Comparison of ENCODE assay signal across 1 cellular context in the genomic region with DNA sequence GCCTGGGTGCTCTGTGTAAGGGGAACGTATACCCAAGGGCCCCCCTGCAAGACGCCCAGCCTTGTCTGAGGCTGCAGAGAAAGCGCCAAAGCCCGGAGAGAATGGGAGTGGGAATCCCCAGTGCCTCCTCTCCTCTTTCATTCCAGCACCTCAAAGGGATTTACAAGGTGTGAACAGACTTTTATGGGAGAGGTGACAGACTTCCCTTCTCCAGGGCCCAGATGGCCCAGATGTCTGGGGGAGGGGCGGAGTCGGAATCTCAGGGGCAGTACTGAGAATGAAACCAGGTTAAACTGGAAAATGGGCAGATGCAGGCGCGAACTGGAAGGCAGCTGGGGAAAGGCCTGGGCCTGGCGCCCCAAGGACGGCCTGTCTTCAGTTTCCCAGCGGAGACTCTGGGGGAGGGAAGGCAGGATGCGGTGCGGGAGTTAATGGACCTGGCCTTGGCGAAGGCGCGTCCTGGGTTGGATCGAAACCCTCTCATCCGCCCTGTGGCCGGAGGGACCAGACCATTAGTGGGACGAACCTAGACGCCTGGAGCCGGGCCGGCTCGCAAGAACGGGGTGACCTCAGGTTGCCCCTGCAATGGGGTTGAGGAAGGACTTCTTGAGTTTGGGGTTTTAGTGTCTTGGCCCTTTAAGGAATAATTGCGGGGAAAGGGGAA.
TF ChIP-seq lines count a peak whose summit lies in the region.

No MANE protein-coding gene starts in this region.

TF ChIP-seq in HEK293, 187 proteins besides CTCF, POLR2A, EP300 and RAD21 (continued from another document):
- no peak for TF ChIP-seq ZNF585B (tag by site-specific recombination; IDR thresholded peaks at IDR 0.05)
- TF ChIP-seq, protein P1, sequence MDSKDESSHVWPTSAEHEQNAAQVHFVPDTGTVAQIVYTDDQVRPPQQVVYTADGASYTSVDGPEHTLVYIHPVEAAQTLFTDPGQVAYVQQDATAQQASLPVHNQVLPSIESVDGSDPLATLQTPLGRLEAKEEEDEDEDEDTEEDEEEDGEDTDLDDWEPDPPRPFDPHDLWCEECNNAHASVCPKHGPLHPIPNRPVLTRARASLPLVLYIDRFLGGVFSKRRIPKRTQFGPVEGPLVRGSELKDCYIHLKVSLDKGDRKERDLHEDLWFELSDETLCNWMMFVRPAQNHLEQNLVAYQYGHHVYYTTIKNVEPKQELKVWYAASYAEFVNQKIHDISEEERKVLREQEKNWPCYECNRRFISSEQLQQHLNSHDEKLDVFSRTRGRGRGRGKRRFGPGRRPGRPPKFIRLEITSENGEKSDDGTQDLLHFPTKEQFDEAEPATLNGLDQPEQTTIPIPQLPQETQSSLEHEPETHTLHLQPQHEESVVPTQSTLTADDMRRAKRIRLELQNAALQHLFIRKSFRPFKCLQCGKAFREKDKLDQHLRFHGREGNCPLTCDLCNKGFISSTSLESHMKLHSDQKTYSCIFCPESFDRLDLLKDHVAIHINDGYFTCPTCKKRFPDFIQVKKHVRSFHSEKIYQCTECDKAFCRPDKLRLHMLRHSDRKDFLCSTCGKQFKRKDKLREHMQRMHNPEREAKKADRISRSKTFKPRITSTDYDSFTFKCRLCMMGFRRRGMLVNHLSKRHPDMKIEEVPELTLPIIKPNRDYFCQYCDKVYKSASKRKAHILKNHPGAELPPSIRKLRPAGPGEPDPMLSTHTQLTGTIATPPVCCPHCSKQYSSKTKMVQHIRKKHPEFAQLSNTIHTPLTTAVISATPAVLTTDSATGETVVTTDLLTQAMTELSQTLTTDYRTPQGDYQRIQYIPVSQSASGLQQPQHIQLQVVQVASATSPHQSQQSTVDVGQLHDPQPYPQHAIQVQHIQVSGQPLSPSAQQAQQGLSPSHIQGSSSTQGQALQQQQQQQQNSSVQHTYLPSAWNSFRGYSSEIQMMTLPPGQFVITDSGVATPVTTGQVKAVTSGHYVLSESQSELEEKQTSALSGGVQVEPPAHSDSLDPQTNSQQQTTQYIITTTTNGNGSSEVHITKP (tag by site-specific recombination; IDR thresholded peaks at IDR 0.05): peak; percentile 71
- no peak for TF ChIP-seq ZSCAN23 (tag by site-specific recombination; IDR thresholded peaks at IDR 0.05)
- TF ChIP-seq ZNF561 (tag by site-specific recombination; IDR thresholded peaks at IDR 0.05; ENCODE audit: borderline replicate concordance): 0 out of 2 replicates have a peak, but pooled peaks have one; percentile 29
- TF ChIP-seq, protein P2, sequence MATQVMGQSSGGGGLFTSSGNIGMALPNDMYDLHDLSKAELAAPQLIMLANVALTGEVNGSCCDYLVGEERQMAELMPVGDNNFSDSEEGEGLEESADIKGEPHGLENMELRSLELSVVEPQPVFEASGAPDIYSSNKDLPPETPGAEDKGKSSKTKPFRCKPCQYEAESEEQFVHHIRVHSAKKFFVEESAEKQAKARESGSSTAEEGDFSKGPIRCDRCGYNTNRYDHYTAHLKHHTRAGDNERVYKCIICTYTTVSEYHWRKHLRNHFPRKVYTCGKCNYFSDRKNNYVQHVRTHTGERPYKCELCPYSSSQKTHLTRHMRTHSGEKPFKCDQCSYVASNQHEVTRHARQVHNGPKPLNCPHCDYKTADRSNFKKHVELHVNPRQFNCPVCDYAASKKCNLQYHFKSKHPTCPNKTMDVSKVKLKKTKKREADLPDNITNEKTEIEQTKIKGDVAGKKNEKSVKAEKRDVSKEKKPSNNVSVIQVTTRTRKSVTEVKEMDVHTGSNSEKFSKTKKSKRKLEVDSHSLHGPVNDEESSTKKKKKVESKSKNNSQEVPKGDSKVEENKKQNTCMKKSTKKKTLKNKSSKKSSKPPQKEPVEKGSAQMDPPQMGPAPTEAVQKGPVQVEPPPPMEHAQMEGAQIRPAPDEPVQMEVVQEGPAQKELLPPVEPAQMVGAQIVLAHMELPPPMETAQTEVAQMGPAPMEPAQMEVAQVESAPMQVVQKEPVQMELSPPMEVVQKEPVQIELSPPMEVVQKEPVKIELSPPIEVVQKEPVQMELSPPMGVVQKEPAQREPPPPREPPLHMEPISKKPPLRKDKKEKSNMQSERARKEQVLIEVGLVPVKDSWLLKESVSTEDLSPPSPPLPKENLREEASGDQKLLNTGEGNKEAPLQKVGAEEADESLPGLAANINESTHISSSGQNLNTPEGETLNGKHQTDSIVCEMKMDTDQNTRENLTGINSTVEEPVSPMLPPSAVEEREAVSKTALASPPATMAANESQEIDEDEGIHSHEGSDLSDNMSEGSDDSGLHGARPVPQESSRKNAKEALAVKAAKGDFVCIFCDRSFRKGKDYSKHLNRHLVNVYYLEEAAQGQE (tag by site-specific recombination; IDR thresholded peaks at IDR 0.05): no peak; the same call in 1 of the 2 replicates
- TF ChIP-seq ZNF184 (tag by site-specific recombination; IDR thresholded peaks at IDR 0.05): no peak
- peak; percentile 86 for TF ChIP-seq ZNF335 (tag by site-specific recombination; conservative IDR thresholded peaks at IDR 0.05)
- no peak for TF ChIP-seq TCF7L2 (IDR thresholded peaks at IDR 0.05; ENCODE audit: borderline replicate concordance, low read depth, low read length)
- no peak for TF ChIP-seq ZFP41 (tag by site-specific recombination; IDR thresholded peaks at IDR 0.05; ENCODE audit: borderline replicate concordance)
- TF ChIP-seq ZNF19 (tag by site-specific recombination; IDR thresholded peaks at IDR 0.05; ENCODE audit: low read depth): no peak
- TF ChIP-seq ZBTB8A (tag by site-specific recombination; IDR thresholded peaks at IDR 0.05): 0 out of 2 replicates have a peak, but pooled peaks have one; percentile 44
- peak; percentile 38; the same call in 1 of the 2 replicates for TF ChIP-seq ZNF423 (tag by site-specific recombination; IDR thresholded peaks at IDR 0.05)
- TF ChIP-seq, protein P3, sequence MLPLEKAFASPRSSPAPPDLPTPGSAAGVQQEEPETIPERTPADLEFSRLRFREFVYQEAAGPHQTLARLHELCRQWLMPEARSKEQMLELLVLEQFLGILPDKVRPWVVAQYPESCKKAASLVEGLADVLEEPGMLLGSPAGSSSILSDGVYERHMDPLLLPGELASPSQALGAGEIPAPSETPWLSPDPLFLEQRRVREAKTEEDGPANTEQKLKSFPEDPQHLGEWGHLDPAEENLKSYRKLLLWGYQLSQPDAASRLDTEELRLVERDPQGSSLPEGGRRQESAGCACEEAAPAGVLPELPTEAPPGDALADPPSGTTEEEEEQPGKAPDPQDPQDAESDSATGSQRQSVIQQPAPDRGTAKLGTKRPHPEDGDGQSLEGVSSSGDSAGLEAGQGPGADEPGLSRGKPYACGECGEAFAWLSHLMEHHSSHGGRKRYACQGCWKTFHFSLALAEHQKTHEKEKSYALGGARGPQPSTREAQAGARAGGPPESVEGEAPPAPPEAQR (tag by site-specific recombination; IDR thresholded peaks at IDR 0.05): 0 out of 2 replicates have a peak, but pooled peaks have one; percentile 51
- TF ChIP-seq ZBTB17 (tag by site-specific recombination; IDR thresholded peaks at IDR 0.05): 0 out of 2 replicates have a peak, but pooled peaks have one; percentile 28
- peak; percentile 84; the same call in 1 of the 2 replicates for TF ChIP-seq MZF1 (tag by site-specific recombination; IDR thresholded peaks at IDR 0.05; ENCODE audit: borderline replicate concordance)
- TF ChIP-seq SP2 (tag by site-specific recombination; IDR thresholded peaks at IDR 0.05): peak; percentile 48; the same call in 1 of the 2 replicates
- peak; percentile 64; the same call in 1 of the 2 replicates for TF ChIP-seq ZNF777 (tag by site-specific recombination; IDR thresholded peaks at IDR 0.05; ENCODE audit: borderline replicate concordance)
- no peak for TF ChIP-seq YY2 (tag by site-specific recombination; IDR thresholded peaks at IDR 0.05)
- no peak for TF ChIP-seq ZNF394 (tag by site-specific recombination; IDR thresholded peaks at IDR 0.05; ENCODE audit: borderline replicate concordance)
- TF ChIP-seq, protein P4, sequence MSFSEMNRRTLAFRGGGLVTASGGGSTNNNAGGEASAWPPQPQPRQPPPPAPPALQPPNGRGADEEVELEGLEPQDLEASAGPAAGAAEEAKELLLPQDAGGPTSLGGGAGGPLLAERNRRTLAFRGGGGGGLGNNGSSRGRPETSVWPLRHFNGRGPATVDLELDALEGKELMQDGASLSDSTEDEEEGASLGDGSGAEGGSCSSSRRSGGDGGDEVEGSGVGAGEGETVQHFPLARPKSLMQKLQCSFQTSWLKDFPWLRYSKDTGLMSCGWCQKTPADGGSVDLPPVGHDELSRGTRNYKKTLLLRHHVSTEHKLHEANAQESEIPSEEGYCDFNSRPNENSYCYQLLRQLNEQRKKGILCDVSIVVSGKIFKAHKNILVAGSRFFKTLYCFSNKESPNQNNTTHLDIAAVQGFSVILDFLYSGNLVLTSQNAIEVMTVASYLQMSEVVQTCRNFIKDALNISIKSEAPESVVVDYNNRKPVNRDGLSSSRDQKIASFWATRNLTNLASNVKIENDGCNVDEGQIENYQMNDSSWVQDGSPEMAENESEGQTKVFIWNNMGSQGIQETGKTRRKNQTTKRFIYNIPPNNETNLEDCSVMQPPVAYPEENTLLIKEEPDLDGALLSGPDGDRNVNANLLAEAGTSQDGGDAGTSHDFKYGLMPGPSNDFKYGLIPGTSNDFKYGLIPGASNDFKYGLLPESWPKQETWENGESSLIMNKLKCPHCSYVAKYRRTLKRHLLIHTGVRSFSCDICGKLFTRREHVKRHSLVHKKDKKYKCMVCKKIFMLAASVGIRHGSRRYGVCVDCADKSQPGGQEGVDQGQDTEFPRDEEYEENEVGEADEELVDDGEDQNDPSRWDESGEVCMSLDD (tag by site-specific recombination; IDR thresholded peaks at IDR 0.05): peak; percentile 33; the same call in 1 of the 2 replicates
- TF ChIP-seq, protein P5, sequence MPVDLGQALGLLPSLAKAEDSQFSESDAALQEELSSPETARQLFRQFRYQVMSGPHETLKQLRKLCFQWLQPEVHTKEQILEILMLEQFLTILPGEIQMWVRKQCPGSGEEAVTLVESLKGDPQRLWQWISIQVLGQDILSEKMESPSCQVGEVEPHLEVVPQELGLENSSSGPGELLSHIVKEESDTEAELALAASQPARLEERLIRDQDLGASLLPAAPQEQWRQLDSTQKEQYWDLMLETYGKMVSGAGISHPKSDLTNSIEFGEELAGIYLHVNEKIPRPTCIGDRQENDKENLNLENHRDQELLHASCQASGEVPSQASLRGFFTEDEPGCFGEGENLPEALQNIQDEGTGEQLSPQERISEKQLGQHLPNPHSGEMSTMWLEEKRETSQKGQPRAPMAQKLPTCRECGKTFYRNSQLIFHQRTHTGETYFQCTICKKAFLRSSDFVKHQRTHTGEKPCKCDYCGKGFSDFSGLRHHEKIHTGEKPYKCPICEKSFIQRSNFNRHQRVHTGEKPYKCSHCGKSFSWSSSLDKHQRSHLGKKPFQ (tag by site-specific recombination; IDR thresholded peaks at IDR 0.05): peak; percentile 99
- TF ChIP-seq ZSCAN16 (tag by site-specific recombination; IDR thresholded peaks at IDR 0.05): peak; percentile 76; the same call in 1 of the 2 replicates
